In the genomic region with DNA sequence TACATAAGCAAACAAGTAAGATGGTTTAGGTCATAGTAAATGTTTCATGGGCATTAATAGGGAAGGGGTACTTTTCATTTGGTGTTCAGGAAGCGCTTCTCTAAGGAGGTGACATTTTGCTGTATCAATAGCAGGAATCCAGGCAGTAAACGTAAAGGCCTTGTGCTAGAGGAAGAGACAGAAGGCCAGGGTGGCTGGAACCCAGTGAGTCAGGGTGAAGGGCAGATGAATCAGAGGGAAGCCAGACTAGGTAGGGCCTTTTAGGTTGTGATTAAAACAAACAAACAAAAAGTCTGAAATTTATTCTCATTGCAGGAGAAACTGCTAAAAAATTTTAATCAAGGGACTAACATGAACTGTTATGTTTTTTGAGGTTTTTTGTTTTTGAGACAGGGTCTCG, we compare ENCODE assay signal across 13 cellular contexts. TPM values are rescaled to one million over a fixed set of nuclear protein-coding genes. Genes with fewer than 3 reads are reported as not detected.
A peak's percentile ranks its signal among the peaks of the same experiment; 100 is the strongest.
DNase-seq lines count a peak whose midpoint lies in the region; ATAC-seq and TF ChIP-seq lines count a peak whose summit lies in the region.
"Had no signal": no experiment of that assay in that cellular context is flagged by ENCODE, and none has a peak within 500 bp of the region (broad histone marks: within the 10 kb centered on the region; RNA-seq: fewer than 3 reads in every experiment).

No MANE protein-coding gene starts in this region.

- H3K36me3 Mint-ChIP-seq in activated T-helper 17 cell treated with anti-CD3 and anti-CD28 coated beads, Interleukin-2, amount 50 U/mL, for 72 hours (ENCODE audit: low read depth), result peaks cover under 1% of the 10 kb centered on the region
- H3K36me3 Mint-ChIP-seq in stimulated activated naive CD8-positive, alpha-beta T cell treated with anti-CD3 and anti-CD28 coated beads, Interleukin-15, Interleukin-2, amounts not matched to agents 100 ng/mL and 50 ng/mL, for 24 hours (ENCODE audit: low read depth), result peaks cover 26% of the 10 kb centered on the region
- H3K36me3 Mint-ChIP-seq: neural progenitor cell had no signal

- H3K4me1 ChIP-seq in HCT116 (ENCODE audit: control insufficient read depth in 1 of 2, insufficient read depth in 2 of 2, low read length in 2 of 2) (peaks cover 33 to 45% of the 10 kb centered on the region in 2 experiments), mucosa of descending colon (ENCODE audit: low read depth) (no peaks in the 10 kb centered on the region)
- H3K4me1 ChIP-seq: neural progenitor cell had no signal

- TF ChIP-seq POLR2A in HCT116 (IDR thresholded peaks at IDR 0.05; ENCODE audit: borderline replicate concordance, extremely low read depth, insufficient read depth, insufficient read length), result no peak

- peak overlapping the region; percentile 48 for H3K4me2 ChIP-seq in HCT116 (ENCODE audit: low read length)
- H3K4me2 ChIP-seq: neural progenitor cell had no signal

- peak overlapping the region; percentile 12 for H3K9ac ChIP-seq in HCT116 (ENCODE audit: low read length)
- H3K9ac ChIP-seq: neural progenitor cell had no signal

- peaks cover 40% of the 10 kb centered on the region for H3K79me2 ChIP-seq in HCT116 (ENCODE audit: insufficient read depth, low read length)

- H3K27ac ChIP-seq in HCT116 (ENCODE audit: low read depth, low read length), result peak overlapping the region; percentile 40; the same call in 1 of the 2 replicates
- no peak overlapping the region for H3K27ac ChIP-seq in RWPE1
- H3K27ac ChIP-seq: neural progenitor cell had no signal

- DNase-seq in HCT116 (ENCODE audit: low read depth, low spot score) (no peak), fibroblast of the aortic adventitia (ENCODE audit: low read depth) (peak; percentile 59), RWPE1 (ENCODE audit: low spot score) (no peak), mucosa of descending colon (no peak)
- DNase-seq: left cardiac atrium; NCI-H2081 treated with DMSO at 0.1 percent for 48 hours; stimulated activated naive CD4-positive, alpha-beta T cell treated with Interleukin-2 at 50 U/mL for 16 hours had no signal

- H3K9me3 ChIP-seq in HCT116 (ENCODE audit: control insufficient read depth in 1 of 2, insufficient read depth in 1 of 2, low read depth in 1 of 2, low read length in 2 of 2) (no peaks in the 10 kb centered on the region), mucosa of descending colon (no peaks in the 10 kb centered on the region)

- TF ChIP-seq CTCF in HCT116 (IDR thresholded peaks at IDR 0.05 in 2 of 3, conservative IDR thresholded peaks at IDR 0.05 in 1 of 3; ENCODE audit: borderline replicate concordance in 1 of 3, insufficient read depth in 1 of 3, low read depth in 2 of 3, low read length in 2 of 3), result no peak
- no peak for TF ChIP-seq CTCF in fibroblast of the aortic adventitia (IDR thresholded peaks at IDR 0.05; ENCODE audit: insufficient read depth, low read length)
- no peak for TF ChIP-seq CTCF in RWPE1 (conservative IDR thresholded peaks at IDR 0.05; ENCODE audit: low read depth)
- TF ChIP-seq CTCF in mucosa of descending colon (IDR thresholded peaks at IDR 0.05), result no peak

- CTCF ChIA-PET in HCT116 (lab: Charles Lee) (no interaction called here), RWPE1 (lab: Yijun Ruan, JAX) (interaction anchor here (0.7 kb wide), 1 partner anchor 17 kb away, joined by 3 read pairs; no protein-coding TSS in a partner anchor)

- H2AFZ ChIP-seq in HCT116 (ENCODE audit: low read depth, low read length, poor library complexity, severe bottlenecking), result peak overlapping the region; percentile 19
- H2AFZ ChIP-seq: neural progenitor cell had no signal

- no peaks in the 10 kb centered on the region for H3K27me3 ChIP-seq in HCT116 (ENCODE audit: insufficient read depth, low read length)

- H3K9me3 Mint-ChIP-seq in activated T-helper 17 cell treated with anti-CD3 and anti-CD28 coated beads, Interleukin-2, amount 50 U/mL, for 72 hours, result no peaks in the 10 kb centered on the region
- H3K9me3 Mint-ChIP-seq in stimulated activated naive CD8-positive, alpha-beta T cell treated with anti-CD3 and anti-CD28 coated beads, Interleukin-15, Interleukin-2, amounts not matched to agents 100 ng/mL and 50 ng/mL, for 24 hours, result peaks cover 9% of the 10 kb centered on the region

- H3K4me3 ChIP-seq in HCT116 (replicated peaks in 1 of 2; ENCODE audit: low read depth in 1 of 2, low read length in 2 of 2) (peak overlapping the region in 1 of 2 experiments; percentile 1; a peak in 1 of 4 replicates), fibroblast of the aortic adventitia (ENCODE audit: low read depth, low read length) (peak overlapping the region; percentile 19), mucosa of descending colon (no peak overlapping the region)
- H3K4me3 ChIP-seq: K562, neural progenitor cell had no signal

- no peaks in the 10 kb centered on the region for H3K9me2 ChIP-seq in HCT116 (ENCODE audit: insufficient read depth)

- H3K36me3 ChIP-seq in HCT116 (ENCODE audit: control insufficient read depth in 1 of 2, insufficient read depth in 2 of 2, low read length in 2 of 2) (no peaks in the 10 kb centered on the region), mucosa of descending colon (ENCODE audit: low read depth) (no peaks in the 10 kb centered on the region)
- H3K36me3 ChIP-seq: neural progenitor cell had no signal

- H3K27ac Mint-ChIP-seq in activated T-helper 17 cell treated with anti-CD3 and anti-CD28 coated beads, Interleukin-2, amount 50 U/mL, for 72 hours, result no peak overlapping the region
- H3K27ac Mint-ChIP-seq in stimulated activated naive CD8-positive, alpha-beta T cell treated with anti-CD3 and anti-CD28 coated beads, Interleukin-15, Interleukin-2, amounts not matched to agents 100 ng/mL and 50 ng/mL, for 24 hours, result peak overlapping the region; percentile 61
- H3K27ac Mint-ChIP-seq: neural progenitor cell had no signal

- no peaks in the 10 kb centered on the region for H4K20me1 ChIP-seq in HCT116 (ENCODE audit: insufficient read depth)

- no TSS peak for BruUV-seq in HCT116 (replicated peaks; lab: Mats Ljungman, UMichigan)

- RAD21 ChIA-PET in HCT116 (lab: Charles Lee; ENCODE audit: low non-redundant PET in 1 of 2, low total read pairs in 2 of 2, uncharacterized antibody in 2 of 2, unreplicated experiment in 2 of 2), result no interaction called here

- ATAC-seq in HCT116 (peak; percentile 43; the same call in 1 of the 2 replicates), GM21367 (IDR thresholded peaks at IDR 0.05; ENCODE audit: unreplicated experiment) (no peak), mucosa of descending colon (no peak)
- peak; percentile 42 for ATAC-seq in activated T-helper 17 cell treated with anti-CD3 and anti-CD28 coated beads, Interleukin-2, amount 50 U/mL, for 72 hours (replicated peaks)
- ATAC-seq: K562 had no signal

- intact Hi-C loops in HCT116 (cut with micrococcal nuclease) (no loop called here), mucosa of descending colon (cut with DNase I, micrococcal nuclease) (no loop called here)

- peaks cover 6% of the 10 kb centered on the region for H3K4me1 Mint-ChIP-seq in activated T-helper 17 cell treated with anti-CD3 and anti-CD28 coated beads, Interleukin-2, amount 50 U/mL, for 72 hours
- peaks cover 32% of the 10 kb centered on the region for H3K4me1 Mint-ChIP-seq in stimulated activated naive CD8-positive, alpha-beta T cell treated with anti-CD3 and anti-CD28 coated beads, Interleukin-15, Interleukin-2, amounts not matched to agents 100 ng/mL and 50 ng/mL, for 24 hours (ENCODE audit: low read depth)

- POLR2A ChIA-PET in HCT116 (lab: Charles Lee), result no interaction called here
- POLR2A ChIA-PET in RWPE1 (lab: Yijun Ruan, JAX; ENCODE audit: low non-redundant PET), result no interaction called here

- TF ChIP-seq RAD21 in HCT116 (IDR thresholded peaks at IDR 0.05; ENCODE audit: low read depth), result no peak

- no peak overlapping the region for H3K4me3 Mint-ChIP-seq in activated T-helper 17 cell treated with anti-CD3 and anti-CD28 coated beads, Interleukin-2, amount 50 U/mL, for 72 hours
- H3K4me3 Mint-ChIP-seq in stimulated activated naive CD8-positive, alpha-beta T cell treated with anti-CD3 and anti-CD28 coated beads, Interleukin-15, Interleukin-2, amounts not matched to agents 100 ng/mL and 50 ng/mL, for 24 hours, result no peak overlapping the region
- H3K4me3 Mint-ChIP-seq: neural progenitor cell had no signal

- H3K27me3 Mint-ChIP-seq in activated T-helper 17 cell treated with anti-CD3 and anti-CD28 coated beads, Interleukin-2, amount 50 U/mL, for 72 hours, result peaks cover 2% of the 10 kb centered on the region
- peaks cover 4% of the 10 kb centered on the region for H3K27me3 Mint-ChIP-seq in stimulated activated naive CD8-positive, alpha-beta T cell treated with anti-CD3 and anti-CD28 coated beads, Interleukin-15, Interleukin-2, amounts not matched to agents 100 ng/mL and 50 ng/mL, for 24 hours

TF ChIP-seq in HCT116, 20 proteins besides CTCF, POLR2A, EP300 and RAD21:
- TF ChIP-seq SRF (IDR thresholded peaks at IDR 0.05; ENCODE audit: low read depth), result no peak
- no peak for TF ChIP-seq SIN3A (IDR thresholded peaks at IDR 0.05; ENCODE audit: low read depth)
- TF ChIP-seq FOSL1 (IDR thresholded peaks at IDR 0.05; ENCODE audit: low read depth), result peak; percentile 43; the same call in 1 of the 2 replicates

RNA-seq across cellular contexts. Expression of a gene that starts 6.5 kb away (rescaled TPM):
- total RNA-seq in HCT116 (2021; ENCODE audit: unreplicated experiment), result 43.6 TPM
- polyA plus RNA-seq in HCT116 (2012), result 45.7 and 52.6 TPM in 2 replicates
- 10 to 100 TPM in 1 of 2 donors, 1 to 10 TPM in 1; 7.0 to 19.3 TPM for total RNA-seq in activated T-helper 17 cell treated with anti-CD3 and anti-CD28 coated beads, Interleukin-2, amount 50 U/mL, for 72 hours
- 64.3 and 105 TPM in 2 replicates for total RNA-seq in fibroblast of the aortic adventitia (ENCODE audit: low replicate concordance)
- total RNA-seq in mucosa of descending colon, result 10 to 100 TPM in 1 of 3 donors, 1 to 10 TPM in 2; 5.4 to 54.3 (median 9.1) TPM
- total RNA-seq: OCI-LY7 had no signal

RNA-seq across cellular contexts. Expression of a gene that starts 45.3 kb away (rescaled TPM):
- total RNA-seq in HCT116 (2021; ENCODE audit: unreplicated experiment) (not detected), fibroblast of the aortic adventitia (ENCODE audit: low replicate concordance) (1.1 and 3.3 TPM in 2 replicates), mucosa of descending colon (1 to 10 TPM; 4.8 to 9.8 (median 8.3) TPM)
- not detected in 2 replicates for polyA plus RNA-seq in HCT116 (2012)
- not detected for total RNA-seq in activated T-helper 17 cell treated with anti-CD3 and anti-CD28 coated beads, Interleukin-2, amount 50 U/mL, for 72 hours
- total RNA-seq: K562 had no signal
- polyA plus RNA-seq: K562 had no signal

Comparison
In these comparisons a context has a peak if more than half of its experiments do, and no peak if none do; other contexts are left out.
1. ATAC-seq: peak in HCT116 (single experiment) and activated T-helper 17 cell treated with anti-CD3 and anti-CD28 coated beads, Interleukin-2, amount 50 U/mL, for 72 hours (single experiment); none in GM21367 (single experiment) and mucosa of descending colon (single experiment).